In the genomic region with DNA sequence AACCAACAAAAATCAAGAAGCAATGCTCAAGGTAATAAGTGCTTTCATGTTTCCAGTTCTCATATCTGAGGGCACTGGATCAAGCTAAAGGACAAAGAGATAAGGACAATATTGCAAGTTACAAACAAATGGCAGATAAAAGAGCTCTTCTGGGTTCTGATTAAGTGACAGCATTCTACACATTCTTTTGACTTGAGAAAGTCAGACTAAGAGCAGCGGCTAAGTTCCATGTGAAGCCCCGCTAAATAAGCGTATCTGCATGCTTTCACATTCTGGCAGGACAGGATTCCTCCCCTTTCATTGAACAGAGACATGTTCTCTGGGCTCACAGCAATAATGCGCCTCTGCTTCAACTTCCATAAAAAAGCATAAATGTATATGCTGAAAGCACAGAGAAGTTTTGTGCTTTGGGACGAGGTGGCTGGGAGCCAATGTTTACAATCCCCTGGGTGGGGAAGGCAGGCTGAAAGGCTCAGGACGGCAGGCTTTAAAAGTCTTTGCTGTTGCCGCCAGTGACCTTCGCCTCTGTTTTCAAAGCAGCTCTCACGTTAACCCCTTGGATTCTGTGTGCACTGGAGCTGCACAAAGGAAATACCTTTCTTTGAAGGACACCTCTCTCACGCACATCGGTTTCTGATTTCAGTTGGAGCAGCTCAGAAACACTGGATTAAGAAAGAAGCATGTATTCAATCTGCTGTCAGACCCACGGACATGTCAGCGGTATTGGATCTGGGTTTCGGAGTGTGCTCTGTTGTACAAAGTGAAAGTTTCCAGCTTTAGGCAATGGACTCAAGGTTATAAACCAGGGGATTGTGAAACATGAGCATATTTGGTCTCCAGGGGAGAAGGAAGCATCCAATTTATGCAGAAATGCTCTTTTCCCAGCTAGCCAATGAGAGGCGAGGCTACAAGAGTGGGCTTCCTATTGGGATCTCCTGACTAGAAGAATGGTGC, we compare ENCODE assay signal across 7 cellular contexts.
DNase-seq lines count a peak whose midpoint lies in the region; ATAC-seq and TF ChIP-seq lines count a peak whose summit lies in the region.

No MANE protein-coding gene starts in this region.

- peaks cover 57% of the 10 kb centered on the region for H3F3A ChIP-seq in GM23248 (ENCODE audit: insufficient read depth)

- in situ Hi-C loops in GM23248 (cut with MboI), result loop anchor here (10.0 kb wide), 1 partner anchor 139 kb away; a partner anchor contains a TSS

- WGBS in GM23248 (ENCODE audit: low coverage in 1 of 2, low lambda C conversion rate in 2 of 2, missing lambda C conversion rate in 2 of 2), 2 experiments, result 1% methylated on average over 15 of the region's 15 CpGs
- 9% methylated on average over 15 of the region's 15 CpGs for WGBS in liver

- no peak overlapping the region for H3K27ac Mint-ChIP-seq in dendritic cell treated with granulocyte-macrophage colony-stimulating factor and Interleukin-4, amounts not matched to agents 40 ng/mL and 50 ng/mL, for 4 days

- no peaks in the 10 kb centered on the region for H3K9me2 ChIP-seq in GM23248 (ENCODE audit: insufficient read depth)

- H3K4me1 ChIP-seq in GM23248 (ENCODE audit: insufficient read depth), result peaks cover 52% of the 10 kb centered on the region
- peaks cover 0 to 42% (median 27%) of the 10 kb centered on the region in 4 donors for H3K4me1 ChIP-seq in liver (ENCODE audit: control insufficient read depth in 4 of 4, insufficient read depth in 4 of 4, low read length in 3 of 4)

- H3K79me2 ChIP-seq in GM23248 (ENCODE audit: insufficient read depth), result peaks cover 87% of the 10 kb centered on the region

- no peaks in the 10 kb centered on the region for H3K9me3 Mint-ChIP-seq in dendritic cell treated with granulocyte-macrophage colony-stimulating factor and Interleukin-4, amounts not matched to agents 40 ng/mL and 50 ng/mL, for 4 days

- no peaks in the 10 kb centered on the region for H3K36me3 ChIP-seq in GM23248 (ENCODE audit: low read depth)
- H3K36me3 ChIP-seq in liver (ENCODE audit: control insufficient read depth in 4 of 4, insufficient read depth in 3 of 4, low read depth in 1 of 4, low read length in 3 of 4), result no peaks in the 10 kb centered on the region

- H2AFZ ChIP-seq in GM23248, result peak overlapping the region; percentile 38

- H4K20me1 ChIP-seq in GM23248 (ENCODE audit: insufficient read depth), result no peaks in the 10 kb centered on the region

- peak overlapping the region; percentile 55 for H3K4me3 Mint-ChIP-seq in dendritic cell treated with granulocyte-macrophage colony-stimulating factor and Interleukin-4, amounts not matched to agents 40 ng/mL and 50 ng/mL, for 4 days

- H3K27ac ChIP-seq in GM23248 (peak overlapping the region; percentile 73), liver (ENCODE audit: low read depth in 1 of 2, low read length in 2 of 2) (peak overlapping the region; percentile 90 to 93)

- H3K9me3 ChIP-seq in GM23248 (ENCODE audit: low read depth) (no peaks in the 10 kb centered on the region), liver (ENCODE audit: control insufficient read depth in 4 of 4, low read length in 3 of 4) (no peaks in the 10 kb centered on the region)

- no peaks in the 10 kb centered on the region for H3K36me3 Mint-ChIP-seq in dendritic cell treated with granulocyte-macrophage colony-stimulating factor and Interleukin-4, amounts not matched to agents 40 ng/mL and 50 ng/mL, for 4 days (ENCODE audit: low read depth)

- TF ChIP-seq RAD21 in liver (IDR thresholded peaks at IDR 0.05), result peak; percentile 43 to 49

- DNase-seq in GM23248, result peak; percentile 82
- DNase-seq in OCI-M1 (lab: John Stamatoyannopoulos, UW), result peak; percentile 98
- peak; percentile 78 for DNase-seq in stromal cell of bone marrow (ENCODE audit: low read depth)
- DNase-seq in stimulated activated CD4-positive, alpha-beta T cell treated with anti-CD3 and anti-CD28 coated beads, Interleukin-12 subunit alpha, Interleukin-12 subunit beta, amount 100 ng/mL, for 4 hours, result no peak

- peaks cover 7% of the 10 kb centered on the region for H3K4me1 Mint-ChIP-seq in dendritic cell treated with granulocyte-macrophage colony-stimulating factor and Interleukin-4, amounts not matched to agents 40 ng/mL and 50 ng/mL, for 4 days (ENCODE audit: low read depth)

- H3K27me3 ChIP-seq in GM23248 (replicated peaks; ENCODE audit: insufficient read depth) (no peaks in the 10 kb centered on the region), liver (ENCODE audit: control insufficient read depth in 4 of 4, insufficient read depth in 4 of 4, low read length in 3 of 4) (no peaks in the 10 kb centered on the region)

- ATAC-seq in HG03354 (IDR thresholded peaks at IDR 0.05; ENCODE audit: poor library complexity, severe bottlenecking, unreplicated experiment), result no peak

- peak; percentile 0 for TF ChIP-seq CTCF in liver (IDR thresholded peaks at IDR 0.05; ENCODE audit: low read depth, low read length, missing input control)

- peak overlapping the region; percentile 77 for H3K4me3 ChIP-seq in GM23248
- peak overlapping the region; percentile 59 to 80 (median 77) for H3K4me3 ChIP-seq in liver (ENCODE audit: low read depth in 1 of 3, low read length in 3 of 3)

- peak overlapping the region; percentile 99 for H3K4me2 ChIP-seq in GM23248 (ENCODE audit: unreplicated experiment)

- intact Hi-C loops in dendritic cell treated with granulocyte-macrophage colony-stimulating factor and Interleukin-4, amounts not matched to agents 40 ng/mL and 50 ng/mL, for 4 days (cut with micrococcal nuclease), result no loop called here

- H3K9ac ChIP-seq in GM23248 (peak overlapping the region; percentile 74), liver (ENCODE audit: low read depth in 1 of 2, low read length in 2 of 2) (peak overlapping the region; percentile 58 to 78)

- H3K27me3 Mint-ChIP-seq in dendritic cell treated with granulocyte-macrophage colony-stimulating factor and Interleukin-4, amounts not matched to agents 40 ng/mL and 50 ng/mL, for 4 days, result no peaks in the 10 kb centered on the region

TF ChIP-seq in liver, 16 proteins besides CTCF, POLR2A, EP300 and RAD21 (continues in another document):
- peak; percentile 57 for TF ChIP-seq HNF4G (IDR thresholded peaks at IDR 0.05)
- peak in 1 of 2 donors; percentile 19 for TF ChIP-seq GABPA (IDR thresholded peaks at IDR 0.05 in 1 of 2, conservative IDR thresholded peaks at IDR 0.05 in 1 of 2)
- TF ChIP-seq, protein P1, sequence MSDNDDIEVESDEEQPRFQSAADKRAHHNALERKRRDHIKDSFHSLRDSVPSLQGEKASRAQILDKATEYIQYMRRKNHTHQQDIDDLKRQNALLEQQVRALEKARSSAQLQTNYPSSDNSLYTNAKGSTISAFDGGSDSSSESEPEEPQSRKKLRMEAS (IDR thresholded peaks at IDR 0.05), result peak; percentile 59
- peak; percentile 50 for TF ChIP-seq NR2F2 (IDR thresholded peaks at IDR 0.05)
- peak; percentile 90 to 91 for TF ChIP-seq RXRA (IDR thresholded peaks at IDR 0.05)
- TF ChIP-seq, protein P2, sequence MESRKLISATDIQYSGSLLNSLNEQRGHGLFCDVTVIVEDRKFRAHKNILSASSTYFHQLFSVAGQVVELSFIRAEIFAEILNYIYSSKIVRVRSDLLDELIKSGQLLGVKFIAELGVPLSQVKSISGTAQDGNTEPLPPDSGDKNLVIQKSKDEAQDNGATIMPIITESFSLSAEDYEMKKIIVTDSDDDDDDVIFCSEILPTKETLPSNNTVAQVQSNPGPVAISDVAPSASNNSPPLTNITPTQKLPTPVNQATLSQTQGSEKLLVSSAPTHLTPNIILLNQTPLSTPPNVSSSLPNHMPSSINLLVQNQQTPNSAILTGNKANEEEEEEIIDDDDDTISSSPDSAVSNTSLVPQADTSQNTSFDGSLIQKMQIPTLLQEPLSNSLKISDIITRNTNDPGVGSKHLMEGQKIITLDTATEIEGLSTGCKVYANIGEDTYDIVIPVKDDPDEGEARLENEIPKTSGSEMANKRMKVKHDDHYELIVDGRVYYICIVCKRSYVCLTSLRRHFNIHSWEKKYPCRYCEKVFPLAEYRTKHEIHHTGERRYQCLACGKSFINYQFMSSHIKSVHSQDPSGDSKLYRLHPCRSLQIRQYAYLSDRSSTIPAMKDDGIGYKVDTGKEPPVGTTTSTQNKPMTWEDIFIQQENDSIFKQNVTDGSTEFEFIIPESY (IDR thresholded peaks at IDR 0.05), result no peak
- peak; percentile 97 for TF ChIP-seq SP1 (IDR thresholded peaks at IDR 0.05)
- TF ChIP-seq YY1 (IDR thresholded peaks at IDR 0.05), result peak; percentile 78
- TF ChIP-seq, protein P3, sequence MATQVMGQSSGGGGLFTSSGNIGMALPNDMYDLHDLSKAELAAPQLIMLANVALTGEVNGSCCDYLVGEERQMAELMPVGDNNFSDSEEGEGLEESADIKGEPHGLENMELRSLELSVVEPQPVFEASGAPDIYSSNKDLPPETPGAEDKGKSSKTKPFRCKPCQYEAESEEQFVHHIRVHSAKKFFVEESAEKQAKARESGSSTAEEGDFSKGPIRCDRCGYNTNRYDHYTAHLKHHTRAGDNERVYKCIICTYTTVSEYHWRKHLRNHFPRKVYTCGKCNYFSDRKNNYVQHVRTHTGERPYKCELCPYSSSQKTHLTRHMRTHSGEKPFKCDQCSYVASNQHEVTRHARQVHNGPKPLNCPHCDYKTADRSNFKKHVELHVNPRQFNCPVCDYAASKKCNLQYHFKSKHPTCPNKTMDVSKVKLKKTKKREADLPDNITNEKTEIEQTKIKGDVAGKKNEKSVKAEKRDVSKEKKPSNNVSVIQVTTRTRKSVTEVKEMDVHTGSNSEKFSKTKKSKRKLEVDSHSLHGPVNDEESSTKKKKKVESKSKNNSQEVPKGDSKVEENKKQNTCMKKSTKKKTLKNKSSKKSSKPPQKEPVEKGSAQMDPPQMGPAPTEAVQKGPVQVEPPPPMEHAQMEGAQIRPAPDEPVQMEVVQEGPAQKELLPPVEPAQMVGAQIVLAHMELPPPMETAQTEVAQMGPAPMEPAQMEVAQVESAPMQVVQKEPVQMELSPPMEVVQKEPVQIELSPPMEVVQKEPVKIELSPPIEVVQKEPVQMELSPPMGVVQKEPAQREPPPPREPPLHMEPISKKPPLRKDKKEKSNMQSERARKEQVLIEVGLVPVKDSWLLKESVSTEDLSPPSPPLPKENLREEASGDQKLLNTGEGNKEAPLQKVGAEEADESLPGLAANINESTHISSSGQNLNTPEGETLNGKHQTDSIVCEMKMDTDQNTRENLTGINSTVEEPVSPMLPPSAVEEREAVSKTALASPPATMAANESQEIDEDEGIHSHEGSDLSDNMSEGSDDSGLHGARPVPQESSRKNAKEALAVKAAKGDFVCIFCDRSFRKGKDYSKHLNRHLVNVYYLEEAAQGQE (IDR thresholded peaks at IDR 0.05), result peak; percentile 74
- TF ChIP-seq HNF4A (conservative IDR thresholded peaks at IDR 0.05), result peak; percentile 82 to 85
- TF ChIP-seq JUND (IDR thresholded peaks at IDR 0.05), result peak; percentile 48 to 69
- TF ChIP-seq, protein P4, sequence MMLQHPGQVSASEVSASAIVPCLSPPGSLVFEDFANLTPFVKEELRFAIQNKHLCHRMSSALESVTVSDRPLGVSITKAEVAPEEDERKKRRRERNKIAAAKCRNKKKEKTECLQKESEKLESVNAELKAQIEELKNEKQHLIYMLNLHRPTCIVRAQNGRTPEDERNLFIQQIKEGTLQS (IDR thresholded peaks at IDR 0.05), result no peak
- peak; percentile 54 for TF ChIP-seq FOXA2 (IDR thresholded peaks at IDR 0.05)
- no peak for TF ChIP-seq FOXA1 (IDR thresholded peaks at IDR 0.05)
- peak in 1 of 2 donors; percentile 71 for TF ChIP-seq EGR1 (IDR thresholded peaks at IDR 0.05; ENCODE audit: low read depth in 2 of 2)
